Comparison of ENCODE assay signal across 9 cellular contexts in genomic region chr1:38989979-38990378, GRCh38. TPM values are rescaled to one million over a fixed set of nuclear protein-coding genes. Genes with fewer than 3 reads are reported as not detected.
DNase-seq lines count a peak whose midpoint lies in the region; ATAC-seq, FAIRE-seq and TF ChIP-seq lines count a peak whose summit lies in the region.
"Had no signal": no experiment of that assay in that cellular context is flagged by ENCODE, and none has a peak within 500 bp of the region (broad histone marks: within the 10 kb centered on the region; RNA-seq: fewer than 3 reads in every experiment).

No MANE protein-coding gene starts in this region.

- TF ChIP-seq RAD21 in HepG2 (CRISPR knock-in tag; IDR thresholded peaks at IDR 0.05) = no peak

- TF ChIP-seq POLR2A in HepG2 (IDR thresholded peaks at IDR 0.05; ENCODE audit: insufficient read depth in 1 of 2, low read depth in 2 of 2, low read length in 2 of 2) (no peak), right lobe of liver (IDR thresholded peaks at IDR 0.05) (no peak), vagina (IDR thresholded peaks at IDR 0.05) (no peak)

- H3K36me3 ChIP-seq in HepG2 (replicated peaks in 1 of 2; ENCODE audit: control insufficient read depth in 1 of 2, insufficient read depth in 2 of 2, low read length in 2 of 2) = peaks cover 0 to 10% of the 10 kb centered on the region in 2 experiments; a peak in 2 of 5 replicates
- peaks cover 0 to 3% (median 0%) of the 10 kb centered on the region in 4 donors for H3K36me3 ChIP-seq in right lobe of liver
- H3K36me3 ChIP-seq in astrocyte (ENCODE audit: insufficient read depth, low read length) = peaks cover 7% of the 10 kb centered on the region
- no peaks in the 10 kb centered on the region for H3K36me3 ChIP-seq in vagina

- H3K4me2 ChIP-seq in HepG2 (ENCODE audit: low read depth, low read length) (peak overlapping the region; percentile 75), astrocyte (ENCODE audit: low read length) (peak overlapping the region; percentile 86)

- POLR2A ChIA-PET in HepG2 (lab: Yijun Ruan, JAX) = interaction anchor here (0.8 to 1.5 kb wide), 7 partner anchors 8 to 169 kb away, joined by 3 to 4 read pairs (median 4); partner anchors contain the start of genes NDUFS5 and RRAGC

- H3K27ac ChIP-seq in HepG2 (ENCODE audit: extremely low read length, insufficient read depth, low read length) = peak overlapping the region; percentile 80
- peak overlapping the region in 1 of 3 donors; percentile 92 for H3K27ac ChIP-seq in right lobe of liver
- peak overlapping the region; percentile 76 for H3K27ac ChIP-seq in astrocyte (ENCODE audit: low read depth, low read length)
- H3K27ac ChIP-seq in vagina = peak overlapping the region; percentile 94

- peaks cover 37% of the 10 kb centered on the region for H3K4me1 Mint-ChIP-seq in astrocyte (ENCODE audit: low read depth, unreplicated experiment)
- H3K4me1 Mint-ChIP-seq in mesothelial cell of epicardium = peaks cover 37% of the 10 kb centered on the region

- peak overlapping the region; percentile 77 for H3K9ac ChIP-seq in HepG2 (ENCODE audit: insufficient read depth, low read depth, low read length)
- H3K9ac ChIP-seq in astrocyte (ENCODE audit: low read length) = peak overlapping the region; percentile 79

- H3K4me3 ChIP-seq in HepG2 (replicated peaks in 1 of 3; ENCODE audit: insufficient read depth in 1 of 3, low read depth in 2 of 3, low read length in 3 of 3) (peak overlapping the region; percentile 64 to 83 (median 75); a peak in 4 of 6 replicates), right lobe of liver (no peak overlapping the region), astrocyte (ENCODE audit: insufficient read depth, low read depth, low read length) (peak overlapping the region; percentile 63), vagina (no peak overlapping the region)

- FAIRE-seq in HepG2 (lab: Jason Lieb, UNC) = no peak
- no peak for FAIRE-seq in astrocyte (lab: Jason Lieb, UNC)

- 42% methylated on average over 2 of the region's 2 CpGs for WGBS in HepG2 (ENCODE audit: low lambda C conversion rate)
- 80% methylated on average over 2 of the region's 2 CpGs for WGBS in right lobe of liver (ENCODE audit: insufficient coverage, low coverage, low lambda C conversion rate, missing lambda C conversion rate)

- TF ChIP-seq CTCF in HepG2 (CRISPR knock-in tag; IDR thresholded peaks at IDR 0.05) (no peak), right lobe of liver (IDR thresholded peaks at IDR 0.05) (no peak), astrocyte (IDR thresholded peaks at IDR 0.05; ENCODE audit: insufficient read depth, low read depth, low read length) (no peak), mesothelial cell of epicardium (IDR thresholded peaks at IDR 0.05; ENCODE audit: unreplicated experiment) (no peak), vagina (IDR thresholded peaks at IDR 0.05) (no peak)

- intact Hi-C loops in HepG2 (cut with micrococcal nuclease; ENCODE audit: unreplicated experiment) = loop anchor here (5.0 kb wide), 2 partner anchors 37 to 118 kb away; partner anchors contain the start of genes MYCBP and NDUFS5
- intact Hi-C loops in right lobe of liver (cut with DNase I) = no loop called here
- intact Hi-C loops in vagina (cut with DNase I) = no loop called here

- no peaks in the 10 kb centered on the region; a peak in 1 of 5 replicates for H3K27me3 ChIP-seq in HepG2 (ENCODE audit: control insufficient read depth in 1 of 2, insufficient read depth in 2 of 2, low read length in 2 of 2)
- no peaks in the 10 kb centered on the region for H3K27me3 ChIP-seq in right lobe of liver
- H3K27me3 ChIP-seq in astrocyte (ENCODE audit: insufficient read depth, low read length) = no peaks in the 10 kb centered on the region
- H3K27me3 ChIP-seq in vagina = no peaks in the 10 kb centered on the region

- peak overlapping the region; percentile 80 for H3K27ac Mint-ChIP-seq in astrocyte (ENCODE audit: unreplicated experiment)
- H3K27ac Mint-ChIP-seq in mesothelial cell of epicardium = peak overlapping the region; percentile 74

- H3K9me3 ChIP-seq in HepG2 (ENCODE audit: low read length) (no peaks in the 10 kb centered on the region), right lobe of liver (no peaks in the 10 kb centered on the region), astrocyte (ENCODE audit: insufficient read depth, low read depth, low read length) (no peaks in the 10 kb centered on the region), vagina (no peaks in the 10 kb centered on the region)

- H4K20me1 ChIP-seq in HepG2 (ENCODE audit: insufficient read depth, low read length) = peaks cover 23% of the 10 kb centered on the region
- H4K20me1 ChIP-seq in astrocyte (ENCODE audit: insufficient read depth, low read length) = peaks cover 35% of the 10 kb centered on the region

- H3K4me3 Mint-ChIP-seq in astrocyte (ENCODE audit: unreplicated experiment) = peak overlapping the region; percentile 79
- peak overlapping the region; percentile 74 for H3K4me3 Mint-ChIP-seq in mesothelial cell of epicardium

- CTCF ChIA-PET in HepG2 (lab: Yijun Ruan, JAX; ENCODE audit: low intra/inter-chr PET ratio, low total read pairs) = no interaction called here

- in situ Hi-C loops in HepG2 (cut with HindIII; ENCODE audit: extremely low pct_ligation_motif_present, low pct_unique_long_range_greater_than_20kb) = no loop called here

- H3K9me3 Mint-ChIP-seq in astrocyte (ENCODE audit: unreplicated experiment) (no peaks in the 10 kb centered on the region), mesothelial cell of epicardium (no peaks in the 10 kb centered on the region)

- H3K36me3 Mint-ChIP-seq in astrocyte (ENCODE audit: low read depth, unreplicated experiment) (peaks cover 4% of the 10 kb centered on the region), mesothelial cell of epicardium (peaks cover 5% of the 10 kb centered on the region)

- peaks cover 38% of the 10 kb centered on the region for H3K79me2 ChIP-seq in HepG2 (ENCODE audit: insufficient read depth, low read length)
- H3K79me2 ChIP-seq in astrocyte (ENCODE audit: insufficient read depth, low read length) = peaks cover 40% of the 10 kb centered on the region

- ATAC-seq in HepG2 (no peak), right lobe of liver (no peak), GM19324 (IDR thresholded peaks at IDR 0.05; ENCODE audit: low FRiP score, unreplicated experiment) (no peak)

- H3K27me3 Mint-ChIP-seq in astrocyte (ENCODE audit: low read depth, unreplicated experiment) (no peaks in the 10 kb centered on the region), mesothelial cell of epicardium (ENCODE audit: low read depth) (no peaks in the 10 kb centered on the region)

- TSS peak; percentile 61 for BruUV-seq in HepG2 (replicated peaks; lab: Mats Ljungman, UMichigan)

- TF ChIP-seq EP300 in HepG2 (IDR thresholded peaks at IDR 0.05; ENCODE audit: low read depth in 2 of 2, low read length in 2 of 2) (no peak), HepG2 (CRISPR knock-in tag; IDR thresholded peaks at IDR 0.05; ENCODE audit: borderline replicate concordance) (no peak)

- no peak overlapping the region for H2AFZ ChIP-seq in HepG2 (ENCODE audit: low read length)
- peak overlapping the region; percentile 75 for H2AFZ ChIP-seq in astrocyte (ENCODE audit: low read depth, low read length)

- no peak for DNase-seq in HepG2 (ENCODE audit: low spot score)
- DNase-seq in right lobe of liver = no peak
- DNase-seq in astrocyte (ENCODE audit: low read depth) = no peak
- no peak for DNase-seq in mesothelial cell of epicardium (ENCODE audit: low spot score in 2 of 2, unreplicated experiment in 2 of 2)
- DNase-seq in vagina (ENCODE audit: extremely low spot score in 2 of 2) = no peak
- DNase-seq in NCI-H1105 (lab: John Stamatoyannopoulos, UW) = no peak
- no peak for DNase-seq in islet precursor cell
- DNase-seq: NCI-H1048 had no signal

- peaks cover 74% of the 10 kb centered on the region for H3K4me1 ChIP-seq in HepG2 (ENCODE audit: insufficient read depth, low read length)
- peaks cover 0 to 28% (median 3%) of the 10 kb centered on the region in 4 donors for H3K4me1 ChIP-seq in right lobe of liver
- H3K4me1 ChIP-seq in astrocyte (ENCODE audit: insufficient read depth, low read length) = peaks cover 47% of the 10 kb centered on the region
- peaks cover 32% of the 10 kb centered on the region for H3K4me1 ChIP-seq in vagina

RNA-seq across cellular contexts. Expression of gene AKIRIN1, which starts 1.1 kb away (rescaled TPM):
- total RNA-seq in HepG2 (2016; rRNA removed; fragmentation: Illumina TruSeq; extraction: Trizol) (123 and 154 TPM in 2 replicates), right lobe of liver (10 to 100 TPM; 18.9 to 37.3 (median 28.5) TPM), astrocyte (152 and 156 TPM in 2 replicates), mesothelial cell of epicardium (69.6 to 75.8 TPM (median 70.1 TPM) in 3 replicates), vagina (27.5 TPM)
- 24.4 and 26.4 TPM in 2 replicates for total RNA-seq in HepG2 (2016; cell fraction: cytosol; rRNA removed; fragmentation: Illumina TruSeq; extraction: Trizol; ENCODE audit: low read depth)
- 126 and 150 TPM in 2 replicates for total RNA-seq in HepG2 (2016; cell fraction: insoluble cytoplasmic fraction; rRNA removed; fragmentation: Illumina TruSeq; extraction: Trizol)
- total RNA-seq in HepG2 (2016; cell fraction: membrane; rRNA removed; fragmentation: Illumina TruSeq; extraction: Trizol) = 114 and 115 TPM in 2 replicates
- total RNA-seq in HepG2 (2016; cell fraction: nucleus; rRNA removed; fragmentation: Illumina TruSeq; extraction: Trizol) = 46.8 and 56.0 TPM in 2 replicates
- 96.9 and 157 TPM in 2 replicates for polyA plus RNA-seq in HepG2 (2011; rRNA removed)
- polyA plus RNA-seq in HepG2 (2011; cell fraction: cytosol; rRNA removed) = 64.0 and 81.1 TPM in 2 replicates
- 22.4 and 29.1 TPM in 2 replicates for polyA plus RNA-seq in HepG2 (2011; cell fraction: nucleus; rRNA removed)
- polyA plus RNA-seq in HepG2 (2012) = 67.2 and 119 TPM in 2 replicates
- 23.9 and 25.7 TPM in 2 replicates for polyA plus RNA-seq in HepG2 (2016; cell fraction: cytosol; fragmentation: Illumina TruSeq; extraction: Trizol; ENCODE audit: low read depth)
- polyA plus RNA-seq in HepG2 (2016; cell fraction: insoluble cytoplasmic fraction; fragmentation: Illumina TruSeq; extraction: Trizol; ENCODE audit: low read depth) = 197 and 205 TPM in 2 replicates
- 80.1 and 84.0 TPM in 2 replicates for polyA plus RNA-seq in HepG2 (2016; cell fraction: membrane; fragmentation: Illumina TruSeq; extraction: Trizol; ENCODE audit: low read depth)
- 102 and 107 TPM in 2 replicates for polyA plus RNA-seq in HepG2 (2016; cell fraction: nucleus; fragmentation: Illumina TruSeq; extraction: Trizol; ENCODE audit: insufficient read depth, low read depth)
- polyA minus RNA-seq in HepG2 (2011; rRNA and poly(A)+ RNA removed; ENCODE audit: low replicate concordance) = 35.3 and 43.0 TPM in 2 replicates
- polyA minus RNA-seq in HepG2 (2011; cell fraction: cytosol; rRNA and poly(A)+ RNA removed) = 63.2 and 68.3 TPM in 2 replicates
- polyA minus RNA-seq in HepG2 (2011; cell fraction: nucleus; rRNA and poly(A)+ RNA removed) = 32.2 and 33.9 TPM in 2 replicates

RNA-seq across cellular contexts. Expression of gene NDUFS5, which starts 36.2 kb away (rescaled TPM):
- total RNA-seq in HepG2 (2016; rRNA removed; fragmentation: Illumina TruSeq; extraction: Trizol) (466 and 655 TPM in 2 replicates), right lobe of liver (100 to 1,000 TPM in 2 of 6 experiments, 10 to 100 TPM in 4; 86.2 to 352 (median 90.0) TPM), astrocyte (313 and 360 TPM in 2 replicates), mesothelial cell of epicardium (184 to 196 TPM (median 186 TPM) in 3 replicates), vagina (534 TPM)
- 163 and 167 TPM in 2 replicates for total RNA-seq in HepG2 (2016; cell fraction: cytosol; rRNA removed; fragmentation: Illumina TruSeq; extraction: Trizol; ENCODE audit: low read depth)
- total RNA-seq in HepG2 (2016; cell fraction: insoluble cytoplasmic fraction; rRNA removed; fragmentation: Illumina TruSeq; extraction: Trizol) = 464 and 703 TPM in 2 replicates
- 156 and 158 TPM in 2 replicates for total RNA-seq in HepG2 (2016; cell fraction: membrane; rRNA removed; fragmentation: Illumina TruSeq; extraction: Trizol)
- total RNA-seq in HepG2 (2016; cell fraction: nucleus; rRNA removed; fragmentation: Illumina TruSeq; extraction: Trizol) = 154 and 170 TPM in 2 replicates
- polyA plus RNA-seq in HepG2 (2011; rRNA removed) = 219 and 263 TPM in 2 replicates
- 226 and 341 TPM in 2 replicates for polyA plus RNA-seq in HepG2 (2011; cell fraction: cytosol; rRNA removed)
- polyA plus RNA-seq in HepG2 (2011; cell fraction: nucleus; rRNA removed) = 45.6 and 70.1 TPM in 2 replicates
- polyA plus RNA-seq in HepG2 (2012) = 314 and 392 TPM in 2 replicates
- 179 and 209 TPM in 2 replicates for polyA plus RNA-seq in HepG2 (2016; cell fraction: cytosol; fragmentation: Illumina TruSeq; extraction: Trizol; ENCODE audit: low read depth)
- 671 and 732 TPM in 2 replicates for polyA plus RNA-seq in HepG2 (2016; cell fraction: insoluble cytoplasmic fraction; fragmentation: Illumina TruSeq; extraction: Trizol; ENCODE audit: low read depth)
- polyA plus RNA-seq in HepG2 (2016; cell fraction: membrane; fragmentation: Illumina TruSeq; extraction: Trizol; ENCODE audit: low read depth) = 158 and 161 TPM in 2 replicates
- polyA plus RNA-seq in HepG2 (2016; cell fraction: nucleus; fragmentation: Illumina TruSeq; extraction: Trizol; ENCODE audit: insufficient read depth, low read depth) = 262 and 271 TPM in 2 replicates
- 54.3 and 179 TPM in 2 replicates for polyA minus RNA-seq in HepG2 (2011; rRNA and poly(A)+ RNA removed; ENCODE audit: low replicate concordance)
- polyA minus RNA-seq in HepG2 (2011; cell fraction: cytosol; rRNA and poly(A)+ RNA removed) = 50.5 and 67.1 TPM in 2 replicates
- polyA minus RNA-seq in HepG2 (2011; cell fraction: nucleus; rRNA and poly(A)+ RNA removed) = 41.3 and 58.2 TPM in 2 replicates

RNA-seq across cellular contexts. Expression of gene RHBDL2, which starts 48.3 kb away (rescaled TPM):
- total RNA-seq in HepG2 (2016; rRNA removed; fragmentation: Illumina TruSeq; extraction: Trizol) (3.4 and 5.4 TPM in 2 replicates), right lobe of liver (under 1 TPM in 1 of 6 experiments, not detected in 5; 0.12 TPM), astrocyte (not detected in 2 replicates), mesothelial cell of epicardium (not detected in 3 replicates), vagina (9.6 TPM)
- total RNA-seq in HepG2 (2016; cell fraction: cytosol; rRNA removed; fragmentation: Illumina TruSeq; extraction: Trizol; ENCODE audit: low read depth) = 1.3 and 2.6 TPM in 2 replicates
- 4.7 and 6.2 TPM in 2 replicates for total RNA-seq in HepG2 (2016; cell fraction: insoluble cytoplasmic fraction; rRNA removed; fragmentation: Illumina TruSeq; extraction: Trizol)
- total RNA-seq in HepG2 (2016; cell fraction: membrane; rRNA removed; fragmentation: Illumina TruSeq; extraction: Trizol) = 2.2 and 3.0 TPM in 2 replicates
- 5.1 TPM in 2 replicates for total RNA-seq in HepG2 (2016; cell fraction: nucleus; rRNA removed; fragmentation: Illumina TruSeq; extraction: Trizol)
- 1.6 and 3.3 TPM in 2 replicates for polyA plus RNA-seq in HepG2 (2011; rRNA removed)
- 2.0 and 2.4 TPM in 2 replicates for polyA plus RNA-seq in HepG2 (2011; cell fraction: cytosol; rRNA removed)
- 0.93 and 1.8 TPM in 2 replicates for polyA plus RNA-seq in HepG2 (2011; cell fraction: nucleus; rRNA removed)
- 3.0 and 9.6 TPM in 2 replicates for polyA plus RNA-seq in HepG2 (2012)
- 1.1 and 1.2 TPM in 2 replicates for polyA plus RNA-seq in HepG2 (2016; cell fraction: cytosol; fragmentation: Illumina TruSeq; extraction: Trizol; ENCODE audit: low read depth)
- 2.6 and 4.0 TPM in 2 replicates for polyA plus RNA-seq in HepG2 (2016; cell fraction: insoluble cytoplasmic fraction; fragmentation: Illumina TruSeq; extraction: Trizol; ENCODE audit: low read depth)
- 1.4 and 2.6 TPM in 2 replicates for polyA plus RNA-seq in HepG2 (2016; cell fraction: membrane; fragmentation: Illumina TruSeq; extraction: Trizol; ENCODE audit: low read depth)
- 4.2 and 5.7 TPM in 2 replicates for polyA plus RNA-seq in HepG2 (2016; cell fraction: nucleus; fragmentation: Illumina TruSeq; extraction: Trizol; ENCODE audit: insufficient read depth, low read depth)
- polyA minus RNA-seq in HepG2 (2011; rRNA and poly(A)+ RNA removed; ENCODE audit: low replicate concordance) = 0.96 and 1.6 TPM in 2 replicates
- 0.62 and 1.4 TPM in 2 replicates for polyA minus RNA-seq in HepG2 (2011; cell fraction: cytosol; rRNA and poly(A)+ RNA removed)
- polyA minus RNA-seq in HepG2 (2011; cell fraction: nucleus; rRNA and poly(A)+ RNA removed) = 1.9 and 2.2 TPM in 2 replicates

Comparison
In these comparisons a context has a peak if more than half of its experiments do, and no peak if none do; other contexts are left out.
1. H3K4me3 ChIP-seq: peak in HepG2 (3 of 3) and astrocyte (single experiment); none in right lobe of liver (0 of 3) and vagina (0 of 2).